Comparison of ENCODE assay signal across 25 cellular contexts in the genomic region with DNA sequence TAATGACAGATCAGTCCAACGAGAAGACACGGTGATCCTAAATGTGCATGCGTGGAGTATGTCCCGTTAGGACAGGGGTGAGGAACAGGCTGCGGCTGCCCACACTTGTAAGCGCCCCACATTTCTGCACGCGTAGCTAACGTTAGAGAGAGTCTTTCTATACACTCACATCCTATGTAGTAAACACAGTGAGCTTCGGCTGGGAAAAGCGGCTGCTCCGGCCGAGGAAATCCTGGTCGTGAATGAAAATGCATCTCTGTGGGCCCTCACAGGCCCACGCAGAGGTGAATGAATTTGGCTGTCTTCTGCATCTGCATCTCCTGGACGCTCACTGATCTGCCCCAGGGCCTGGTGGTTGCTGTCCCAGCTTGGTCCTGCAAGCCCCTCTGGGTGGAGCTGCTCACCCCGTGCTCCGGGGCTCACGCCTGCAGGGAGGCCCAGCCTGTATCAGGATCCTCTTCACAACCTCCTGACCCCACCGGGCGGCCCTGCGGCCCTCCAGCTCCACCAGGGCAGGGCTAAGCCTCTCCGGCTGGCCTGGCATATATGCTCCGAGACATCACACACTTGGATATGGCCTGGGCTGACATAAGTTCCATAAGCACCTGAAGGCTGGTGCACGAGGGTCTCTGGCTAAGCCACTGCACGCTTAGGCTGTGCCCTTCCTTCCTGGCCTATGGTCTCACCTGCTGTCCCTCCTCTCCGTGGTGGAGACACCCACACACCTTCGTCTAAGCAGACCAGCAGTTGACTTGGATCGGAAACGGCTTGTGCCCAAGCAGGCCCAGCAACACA.
DNase-seq lines count a peak whose midpoint lies in the region; ATAC-seq, FAIRE-seq and TF ChIP-seq lines count a peak whose summit lies in the region.
"Had no signal": no experiment of that assay in that cellular context is flagged by ENCODE, and none has a peak within 500 bp of the region (broad histone marks: within the 10 kb centered on the region; RNA-seq: fewer than 3 reads in every experiment).

No MANE protein-coding gene starts in this region.

- ATAC-seq in natural killer cell (no peak), GM18511 (IDR thresholded peaks at IDR 0.05; ENCODE audit: unreplicated experiment) (no peak)

- H4K91ac ChIP-seq in H1 (replicated peaks; ENCODE audit: insufficient read length, low read length), result no peak overlapping the region

- no peak overlapping the region for H3K56ac ChIP-seq in H1 (replicated peaks; ENCODE audit: insufficient read length, low read depth, low read length)

- H3K14ac ChIP-seq in H1 (ENCODE audit: insufficient read length), result no peak overlapping the region

- no peak overlapping the region for H4K8ac ChIP-seq in H1 (ENCODE audit: extremely low read depth, insufficient read depth, low read length)

- intact Hi-C loops in Caco-2 (cut with micrococcal nuclease; ENCODE audit: unreplicated experiment), result no loop called here
- intact Hi-C loops in natural killer cell (cut with micrococcal nuclease), result no loop called here
- intact Hi-C loops in activated CD4-positive, alpha-beta T cell treated with anti-CD3 and anti-CD28 coated beads, Interleukin-2, amount 10 ng/mL, durations not matched to agents 24 days and 14 days (cut with micrococcal nuclease), result loop anchor here (10.0 kb wide), 1 partner anchor 293 kb away; no protein-coding TSS in a partner anchor

- H4K20me1 ChIP-seq in H1 (replicated peaks in 1 of 2; ENCODE audit: control insufficient read depth in 1 of 2, insufficient read depth in 2 of 2, low read length in 2 of 2), result peaks cover 0 to 10% of the 10 kb centered on the region in 2 experiments

- H2BK15ac ChIP-seq in H1 (ENCODE audit: low read length), result no peak overlapping the region

- no peak for TF ChIP-seq POLR2A in H1 (IDR thresholded peaks at IDR 0.05; ENCODE audit: control extremely low read depth in 1 of 2, low read depth in 2 of 2, low read length in 2 of 2)

- no peaks in the 10 kb centered on the region for H3K9me3 Mint-ChIP-seq in Caco-2 (ENCODE audit: unreplicated experiment)
- H3K9me3 Mint-ChIP-seq in neural crest cell, result no peaks in the 10 kb centered on the region
- no peaks in the 10 kb centered on the region for H3K9me3 Mint-ChIP-seq in natural killer cell
- H3K9me3 Mint-ChIP-seq in activated CD4-positive, alpha-beta T cell treated with anti-CD3 and anti-CD28 coated beads, Interleukin-2, amount 10 ng/mL, durations not matched to agents 24 days and 14 days, result no peaks in the 10 kb centered on the region
- H3K9me3 Mint-ChIP-seq: CD8-positive, alpha-beta memory T cell; H9 had no signal

- no TSS peak for BruUV-seq in Caco-2 (replicated peaks; lab: Mats Ljungman, UMichigan)

- DNase-seq in Caco-2 (peak in 1 of 2 experiments; percentile 39), RWPE1 (ENCODE audit: low spot score) (no peak), H1 (ENCODE audit: low read depth in 1 of 2, low spot score in 2 of 2) (no peak), neural crest cell (ENCODE audit: low read depth, low spot score) (no peak), natural killer cell (no peak), amniotic stem cell (lab: John Stamatoyannopoulos, UW) (no peak)
- no peak for DNase-seq in activated CD4-positive, alpha-beta T cell treated with anti-CD3 and anti-CD28 coated beads, Interleukin-2, amount 10 ng/mL, durations not matched to agents 24 days and 14 days
- DNase-seq: Calu3; CD8-positive, alpha-beta memory T cell; GM23248; H9; IMR-90; NCI-H1092; NCI-H1417 treated with DMSO at 0.1 percent for 48 hours; NCI-H187; NCI-H2081 treated with DMSO at 0.1 percent for 48 hours; NCI-H2171; NCI-H226; NCI-H510A; NCI-H69; Peyer's patch; SIG-M5 had no signal

- no peak overlapping the region for H3K4ac ChIP-seq in H1 (replicated peaks; ENCODE audit: insufficient read length, low read depth, low read length)

- H3K4me2 ChIP-seq in H1 (ENCODE audit: insufficient read depth in 1 of 2, low read depth in 2 of 2, low read length in 2 of 2), result no peak overlapping the region

- no peaks in the 10 kb centered on the region for H3K4me1 ChIP-seq in Caco-2
- peaks cover 0 to 6% (median 0%) of the 10 kb centered on the region in 4 experiments; a peak in 2 of 7 replicates for H3K4me1 ChIP-seq in H1 (replicated peaks in 1 of 4; ENCODE audit: control insufficient read depth in 3 of 4, insufficient read depth in 4 of 4, low read length in 3 of 4)
- H3K4me1 ChIP-seq: Peyer's patch had no signal

- TF ChIP-seq RAD21 in H1 (IDR thresholded peaks at IDR 0.05 in 1 of 2, conservative IDR thresholded peaks at IDR 0.05 in 1 of 2; ENCODE audit: low read depth in 2 of 2, low read length in 2 of 2), result no peak

- H3K9me3 ChIP-seq in Caco-2 (no peaks in the 10 kb centered on the region), H1 (ENCODE audit: insufficient read depth in 2 of 2, low read depth in 1 of 2, low read length in 1 of 2) (no peaks in the 10 kb centered on the region)
- H3K9me3 ChIP-seq: Peyer's patch had no signal

- 93% methylated on average over 24 of the region's 30 CpGs; no CpG with 5 or more reads in 1 of the 2 experiments for WGBS in H1 (ENCODE audit: extremely low coverage in 1 of 2, insufficient coverage in 1 of 2, insufficient read length in 1 of 2, insufficient replicate concordance in 2 of 2, low coverage in 1 of 2, low lambda C conversion rate in 2 of 2, missing lambda C conversion rate in 1 of 2), 2 experiments

- H3K27me3 ChIP-seq in Caco-2 (replicated peaks; ENCODE audit: control insufficient read depth, insufficient read depth, low read length), result no peaks in the 10 kb centered on the region
- no peaks in the 10 kb centered on the region for H3K27me3 ChIP-seq in H1 (replicated peaks in 1 of 4; ENCODE audit: control insufficient read depth in 3 of 4, extremely low read depth in 1 of 4, insufficient read depth in 3 of 4, low read length in 3 of 4)
- H3K27me3 ChIP-seq: Peyer's patch had no signal

- no peaks in the 10 kb centered on the region for H3K23me2 ChIP-seq in H1 (ENCODE audit: low read depth, low read length)

- H3K4me1 Mint-ChIP-seq in Caco-2 (ENCODE audit: low read depth, unreplicated experiment), result no peaks in the 10 kb centered on the region
- H3K4me1 Mint-ChIP-seq in neural crest cell, result no peaks in the 10 kb centered on the region
- peaks cover 0 to 18% of the 10 kb centered on the region in 2 donors for H3K4me1 Mint-ChIP-seq in natural killer cell
- peaks cover 3% of the 10 kb centered on the region for H3K4me1 Mint-ChIP-seq in activated CD4-positive, alpha-beta T cell treated with anti-CD3 and anti-CD28 coated beads, Interleukin-2, amount 10 ng/mL, durations not matched to agents 24 days and 14 days

- CTCF ChIA-PET in Caco-2 (lab: Charles Lee) (interaction anchor here (0.6 kb wide), 1 partner anchor 242 kb away, joined by 3 read pairs; a partner anchor contains a TSS), RWPE1 (lab: Yijun Ruan, JAX) (no interaction called here), H1 (lab: Charles Lee; ENCODE audit: partially characterized antibody) (interaction anchor here (1.0 to 1.1 kb wide), 2 partner anchors 13 to 182 kb away, joined by 3 read pairs; no protein-coding TSS in a partner anchor)

- POLR2A ChIA-PET in Caco-2 (lab: Charles Lee), result no interaction called here
- POLR2A ChIA-PET in RWPE1 (lab: Yijun Ruan, JAX; ENCODE audit: low non-redundant PET), result no interaction called here
- POLR2A ChIA-PET in H1 (lab: Charles Lee; ENCODE audit: partially characterized antibody), result no interaction called here

- no peak overlapping the region for H4K5ac ChIP-seq in H1 (ENCODE audit: insufficient read length, low read depth, low read length)

- H2BK20ac ChIP-seq in H1 (ENCODE audit: low read length), result no peak overlapping the region

- no peak overlapping the region for H2AK5ac ChIP-seq in H1 (ENCODE audit: low read depth, low read length)

- H3K36me3 ChIP-seq in Caco-2 (ENCODE audit: control insufficient read depth, insufficient read depth, low read length), result peaks cover 12% of the 10 kb centered on the region
- H3K36me3 ChIP-seq in H1 (ENCODE audit: control insufficient read depth in 2 of 4, insufficient read depth in 4 of 4, low read length in 3 of 4), result peaks cover 12 to 37% (median 21%) of the 10 kb centered on the region in 4 experiments; a peak in 7 of 8 replicates

- no peak overlapping the region for H2BK120ac ChIP-seq in H1 (replicated peaks; ENCODE audit: low read depth, low read length)

- H2BK5ac ChIP-seq in H1 (ENCODE audit: low read depth, low read length), result no peak overlapping the region

- H2AFZ ChIP-seq in H1 (ENCODE audit: low read length), result no peak overlapping the region
- H2AFZ ChIP-seq: GM23248 had no signal

- H3K18ac ChIP-seq in H1 (ENCODE audit: extremely low read depth, low read length), result no peak overlapping the region

- H3K4me3 ChIP-seq in Caco-2 (ENCODE audit: low read depth, low read length) (no peak overlapping the region), H1 (ENCODE audit: extremely low read depth in 1 of 4, insufficient read depth in 2 of 4, low read depth in 3 of 4, low read length in 4 of 4) (no peak overlapping the region)
- H3K4me3 ChIP-seq: GM23248, Peyer's patch, SK-N-MC had no signal

- H3K23ac ChIP-seq in H1 (ENCODE audit: insufficient read length), result no peak overlapping the region

- no peak for TF ChIP-seq CTCF in Caco-2 (IDR thresholded peaks at IDR 0.05; ENCODE audit: insufficient read depth in 1 of 2, low read depth in 1 of 2, low read length in 1 of 2, severe bottlenecking in 1 of 2, unreplicated experiment in 1 of 2)
- no peak for TF ChIP-seq CTCF in RWPE1 (conservative IDR thresholded peaks at IDR 0.05; ENCODE audit: low read depth)
- TF ChIP-seq CTCF in H1 (IDR thresholded peaks at IDR 0.05; ENCODE audit: control extremely low read depth in 1 of 3, insufficient read depth in 1 of 3, low read depth in 1 of 3, low read length in 3 of 3), result no peak
- TF ChIP-seq CTCF in neural crest cell (conservative IDR thresholded peaks at IDR 0.05), result no peak
- TF ChIP-seq CTCF in natural killer cell (IDR thresholded peaks at IDR 0.05), result no peak

- H3K27ac Mint-ChIP-seq in Caco-2 (ENCODE audit: unreplicated experiment), result peak overlapping the region; percentile 19
- H3K27ac Mint-ChIP-seq in neural crest cell (ENCODE audit: unreplicated experiment), result peak overlapping the region; percentile 81
- no peak overlapping the region for H3K27ac Mint-ChIP-seq in natural killer cell
- H3K27ac Mint-ChIP-seq in activated CD4-positive, alpha-beta T cell treated with anti-CD3 and anti-CD28 coated beads, Interleukin-2, amount 10 ng/mL, durations not matched to agents 24 days and 14 days, result no peak overlapping the region

- H3K27me3 Mint-ChIP-seq in Caco-2 (ENCODE audit: insufficient read depth, unreplicated experiment) (no peaks in the 10 kb centered on the region), neural crest cell (ENCODE audit: low read depth) (no peaks in the 10 kb centered on the region), natural killer cell (ENCODE audit: low read depth in 2 of 2) (no peaks in the 10 kb centered on the region)
- H3K27me3 Mint-ChIP-seq in activated CD4-positive, alpha-beta T cell treated with anti-CD3 and anti-CD28 coated beads, Interleukin-2, amount 10 ng/mL, durations not matched to agents 24 days and 14 days, result no peaks in the 10 kb centered on the region
- H3K27me3 Mint-ChIP-seq: CD8-positive, alpha-beta memory T cell had no signal

- H2BK12ac ChIP-seq in H1 (ENCODE audit: low read depth, low read length), result no peak overlapping the region

- H3K79me1 ChIP-seq in H1 (ENCODE audit: low read depth, low read length), result 0 out of 2 replicates have a peak, but pooled peaks cover 2% of the 10 kb centered on the region

- H3K9ac ChIP-seq in H1 (replicated peaks in 1 of 4; ENCODE audit: extremely low read depth in 1 of 4, low read depth in 3 of 4, low read length in 3 of 4), result no peak overlapping the region; a peak in 1 of 7 replicates
- H3K9ac ChIP-seq: GM23248 had no signal

- peaks cover 99% of the 10 kb centered on the region for H3K36me3 Mint-ChIP-seq in Caco-2 (ENCODE audit: insufficient read depth, unreplicated experiment)
- peaks cover 18% of the 10 kb centered on the region for H3K36me3 Mint-ChIP-seq in neural crest cell (ENCODE audit: low read depth)
- H3K36me3 Mint-ChIP-seq in natural killer cell, result no peaks in the 10 kb centered on the region
- H3K36me3 Mint-ChIP-seq in activated CD4-positive, alpha-beta T cell treated with anti-CD3 and anti-CD28 coated beads, Interleukin-2, amount 10 ng/mL, durations not matched to agents 24 days and 14 days (ENCODE audit: low read depth), result peaks cover 31% of the 10 kb centered on the region

- no peaks in the 10 kb centered on the region for H3K79me2 ChIP-seq in H1 (ENCODE audit: control insufficient read depth in 1 of 2, insufficient read depth in 2 of 2, low read length in 2 of 2)

- peak overlapping the region; percentile 9; the same call in 1 of the 2 replicates for H3K27ac ChIP-seq in RWPE1
- H3K27ac ChIP-seq in H1 (ENCODE audit: low read depth, low read length), result no peak overlapping the region
- H3K27ac ChIP-seq: GM23248, Peyer's patch, SK-N-MC had no signal

- H3K4me3 Mint-ChIP-seq in Caco-2 (ENCODE audit: unreplicated experiment) (no peak overlapping the region), neural crest cell (no peak overlapping the region), natural killer cell (no peak overlapping the region)
- H3K4me3 Mint-ChIP-seq in activated CD4-positive, alpha-beta T cell treated with anti-CD3 and anti-CD28 coated beads, Interleukin-2, amount 10 ng/mL, durations not matched to agents 24 days and 14 days, result no peak overlapping the region
- H3K4me3 Mint-ChIP-seq: H9 had no signal

- TF ChIP-seq EP300 in H1 (IDR thresholded peaks at IDR 0.05; ENCODE audit: borderline replicate concordance in 1 of 2, low read depth in 2 of 2, low read length in 2 of 2), result no peak

- FAIRE-seq in H1 (lab: Jason Lieb, UNC), result no peak
- FAIRE-seq: GM18507 had no signal

Comparison
In these comparisons a context has a peak if more than half of its experiments do, and no peak if none do; other contexts are left out.
1. H3K27ac Mint-ChIP-seq: peak in Caco-2 (single experiment) and neural crest cell (single experiment); none in natural killer cell (0 of 2) and activated CD4-positive, alpha-beta T cell treated with anti-CD3 and anti-CD28 coated beads, Interleukin-2, amount 10 ng/mL, durations not matched to agents 24 days and 14 days (single experiment).